18 cellular contexts compared by ENCODE assay signal in genomic region chr4:83230928-83231327, GRCh38. TPM values are rescaled to one million over a fixed set of nuclear protein-coding genes. Genes with fewer than 3 reads are reported as not detected.
DNase-seq lines count a peak whose midpoint lies in the region; ATAC-seq and TF ChIP-seq lines count a peak whose summit lies in the region.
"Had no signal": no experiment of that assay in that cellular context is flagged by ENCODE, and none has a peak within 500 bp of the region (broad histone marks: within the 10 kb centered on the region; RNA-seq: fewer than 3 reads in every experiment).

No MANE protein-coding gene starts in this region.

- H3K9ac ChIP-seq in SK-N-SH, result no peak overlapping the region

- peak overlapping the region; percentile 85 for H3K27ac Mint-ChIP-seq in activated B cell treated with CpG ODN at 0.5 μM for 24 hours
- peak overlapping the region; percentile 39 to 89 for H3K27ac Mint-ChIP-seq in natural killer cell treated with Interleukin-12 subunit alpha and Interleukin-12 subunit beta and Interleukin-15 and Interleukin-18, amount 100 ng/mL, for 72 hours
- H3K27ac Mint-ChIP-seq: H9, WTC11 had no signal

- H3K27ac ChIP-seq in SK-N-SH (ENCODE audit: low read depth in 2 of 2, low read length in 1 of 2) (no peak overlapping the region), coronary artery (no peak overlapping the region)
- H3K27ac ChIP-seq: gastroesophageal sphincter, testis had no signal

- H3K4me3 ChIP-seq in SK-N-SH (ENCODE audit: low read depth in 2 of 2, low read length in 1 of 2) (no peak overlapping the region), coronary artery (no peak overlapping the region)
- H3K4me3 ChIP-seq: dorsolateral prefrontal cortex, gastroesophageal sphincter, testis had no signal

- H3F3A ChIP-seq in SK-N-SH (replicated peaks; ENCODE audit: insufficient read depth), result no peaks in the 10 kb centered on the region

- peaks cover 2% of the 10 kb centered on the region for H3K9me3 Mint-ChIP-seq in activated B cell treated with CpG ODN at 0.5 μM for 24 hours
- H3K9me3 Mint-ChIP-seq in natural killer cell treated with Interleukin-12 subunit alpha and Interleukin-12 subunit beta and Interleukin-15 and Interleukin-18, amount 100 ng/mL, for 72 hours, result peaks cover 4% of the 10 kb centered on the region
- H3K9me3 Mint-ChIP-seq: H9, WTC11 had no signal

- H3K4me3 Mint-ChIP-seq in activated B cell treated with CpG ODN at 0.5 μM for 24 hours, result peak overlapping the region; percentile 28
- peak overlapping the region; percentile 75 for H3K4me3 Mint-ChIP-seq in natural killer cell treated with Interleukin-12 subunit alpha and Interleukin-12 subunit beta and Interleukin-15 and Interleukin-18, amount 100 ng/mL, for 72 hours
- H3K4me3 Mint-ChIP-seq: H9, WTC11 had no signal

- peaks cover 48% of the 10 kb centered on the region for H3K4me1 Mint-ChIP-seq in activated B cell treated with CpG ODN at 0.5 μM for 24 hours
- H3K4me1 Mint-ChIP-seq in natural killer cell treated with Interleukin-12 subunit alpha and Interleukin-12 subunit beta and Interleukin-15 and Interleukin-18, amount 100 ng/mL, for 72 hours (ENCODE audit: low read depth in 2 of 2), result peaks cover 43 to 53% of the 10 kb centered on the region in 2 donors

- intact Hi-C loops in activated B cell treated with CpG ODN at 0.5 μM for 24 hours (cut with micrococcal nuclease), result loop anchor here (1.0 kb wide), 2 partner anchors 9 to 14 kb away; no protein-coding TSS in a partner anchor

- no peaks in the 10 kb centered on the region for H4K20me1 ChIP-seq in SK-N-SH (ENCODE audit: insufficient read depth)

- no peaks in the 10 kb centered on the region for H3K79me2 ChIP-seq in SK-N-SH (ENCODE audit: insufficient read depth)

- H3K36me3 Mint-ChIP-seq in activated B cell treated with CpG ODN at 0.5 μM for 24 hours (ENCODE audit: low read depth), result peaks cover 2% of the 10 kb centered on the region
- no peaks in the 10 kb centered on the region for H3K36me3 Mint-ChIP-seq in natural killer cell treated with Interleukin-12 subunit alpha and Interleukin-12 subunit beta and Interleukin-15 and Interleukin-18, amount 100 ng/mL, for 72 hours
- H3K36me3 Mint-ChIP-seq: WTC11 had no signal

- POLR2A ChIA-PET in activated B cell treated with CpG ODN at 0.5 μM for 24 hours (lab: Charles Lee) (interaction anchor here (0.6 to 1.3 kb wide), 5 partner anchors 9 to 55 kb away, joined by 3 to 8 read pairs (median 6); no protein-coding TSS in a partner anchor), SK-N-SH (lab: Yijun Ruan, JAX) (no interaction called here)

- ATAC-seq in HG03175 (IDR thresholded peaks at IDR 0.05; ENCODE audit: unreplicated experiment) (peak; percentile 40), activated B cell treated with CpG ODN at 0.5 μM for 24 hours (ENCODE audit: low read depth) (no peak), GM19395 (IDR thresholded peaks at IDR 0.05; ENCODE audit: unreplicated experiment) (no peak)
- no peak for ATAC-seq in natural killer cell treated with Interleukin-12 subunit alpha and Interleukin-12 subunit beta and Interleukin-15 and Interleukin-18, amount 100 ng/mL, for 72 hours
- ATAC-seq: gastroesophageal sphincter, left ventricle myocardium superior, WTC11 had no signal

- H3K4me1 ChIP-seq in SK-N-SH (ENCODE audit: control insufficient read depth in 1 of 2, insufficient read depth in 2 of 2, low read depth in 1 of 2, low read length in 1 of 2), result no peaks in the 10 kb centered on the region
- H3K4me1 ChIP-seq: BE2C, gastroesophageal sphincter, testis had no signal

- H3K9me2 ChIP-seq in SK-N-SH, result no peaks in the 10 kb centered on the region

- H3K4me2 ChIP-seq in SK-N-SH, result no peak overlapping the region

- CTCF ChIA-PET in activated B cell treated with CpG ODN at 0.5 μM for 24 hours (lab: Charles Lee) (no interaction called here), SK-N-SH (lab: Yijun Ruan, JAX) (no interaction called here)

- H3K9me3 ChIP-seq in SK-N-SH, result no peaks in the 10 kb centered on the region
- H3K9me3 ChIP-seq: BE2C, gastroesophageal sphincter, testis had no signal

- H3K27me3 Mint-ChIP-seq in activated B cell treated with CpG ODN at 0.5 μM for 24 hours, result no peaks in the 10 kb centered on the region
- H3K27me3 Mint-ChIP-seq in natural killer cell treated with Interleukin-12 subunit alpha and Interleukin-12 subunit beta and Interleukin-15 and Interleukin-18, amount 100 ng/mL, for 72 hours, result no peaks in the 10 kb centered on the region

- 38% methylated on average over 3 of the region's 3 CpGs for whole genome bisulfite sequencing in SK-N-SH (ENCODE audit: low lambda C conversion rate)

- TF ChIP-seq EP300 in SK-N-SH (IDR thresholded peaks at IDR 0.05; ENCODE audit: borderline replicate concordance in 1 of 2, low read depth in 1 of 2, low read length in 1 of 2), result no peak

- TF ChIP-seq RAD21 in SK-N-SH (IDR thresholded peaks at IDR 0.05; ENCODE audit: low read length), result no peak

- no peaks in the 10 kb centered on the region for H3K36me3 ChIP-seq in SK-N-SH (replicated peaks in 1 of 2; ENCODE audit: control insufficient read depth in 1 of 2, insufficient read depth in 2 of 2, low read length in 1 of 2)
- H3K36me3 ChIP-seq: BE2C, gastroesophageal sphincter had no signal

- H2AFZ ChIP-seq in SK-N-SH (ENCODE audit: low read depth), result no peak overlapping the region

- DNase-seq in NOMO-1 (lab: John Stamatoyannopoulos, UW; ENCODE audit: unreplicated experiment in 2 of 2) (peak; percentile 22 to 63), activated B cell treated with CpG ODN at 0.5 μM for 24 hours (no peak), SK-N-SH (no peak), coronary artery (ENCODE audit: low spot score) (no peak)
- DNase-seq in natural killer cell treated with Interleukin-12 subunit alpha and Interleukin-12 subunit beta and Interleukin-15 and Interleukin-18, amount 100 ng/mL, for 72 hours (ENCODE audit: low spot score), result no peak
- DNase-seq: BE2C; dorsolateral prefrontal cortex; erythroblast; H9; left ventricle myocardium superior; NCI-H2171; NCI-H774; stimulated activated CD4-positive, alpha-beta T cell treated with anti-CD3 and anti-CD28 coated beads, Interleukin-4, amount 100 ng/mL, for 1 hour; testis had no signal

- TF ChIP-seq CTCF in activated B cell treated with CpG ODN at 0.5 μM for 24 hours (IDR thresholded peaks at IDR 0.05) (no peak), SK-N-SH (IDR thresholded peaks at IDR 0.05) (no peak), coronary artery (IDR thresholded peaks at IDR 0.05) (no peak)

- H3K27me3 ChIP-seq in SK-N-SH (ENCODE audit: insufficient read depth), result no peaks in the 10 kb centered on the region
- H3K27me3 ChIP-seq: BE2C, dorsolateral prefrontal cortex, gastroesophageal sphincter, testis had no signal

TF ChIP-seq in SK-N-SH, 30 proteins besides CTCF, POLR2A, EP300 and RAD21 (continues in another document):
- TF ChIP-seq NRF1 (IDR thresholded peaks at IDR 0.05; ENCODE audit: low read depth, low read length) (no peak), TCF12 (IDR thresholded peaks at IDR 0.05) (no peak), CHD2 (IDR thresholded peaks at IDR 0.05; ENCODE audit: low read length, partially characterized antibody) (no peak), REST (IDR thresholded peaks at IDR 0.05; ENCODE audit: low read depth, low read length) (no peak), MEF2A (IDR thresholded peaks at IDR 0.05; ENCODE audit: borderline replicate concordance, low read depth) (no peak), TEAD4 (IDR thresholded peaks at IDR 0.05; ENCODE audit: borderline replicate concordance, insufficient read depth) (no peak)
- TF ChIP-seq, protein P1, sequence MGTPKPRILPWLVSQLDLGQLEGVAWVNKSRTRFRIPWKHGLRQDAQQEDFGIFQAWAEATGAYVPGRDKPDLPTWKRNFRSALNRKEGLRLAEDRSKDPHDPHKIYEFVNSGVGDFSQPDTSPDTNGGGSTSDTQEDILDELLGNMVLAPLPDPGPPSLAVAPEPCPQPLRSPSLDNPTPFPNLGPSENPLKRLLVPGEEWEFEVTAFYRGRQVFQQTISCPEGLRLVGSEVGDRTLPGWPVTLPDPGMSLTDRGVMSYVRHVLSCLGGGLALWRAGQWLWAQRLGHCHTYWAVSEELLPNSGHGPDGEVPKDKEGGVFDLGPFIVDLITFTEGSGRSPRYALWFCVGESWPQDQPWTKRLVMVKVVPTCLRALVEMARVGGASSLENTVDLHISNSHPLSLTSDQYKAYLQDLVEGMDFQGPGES (IDR thresholded peaks at IDR 0.05; ENCODE audit: low read depth, low read length), result no peak

RNA-seq across cellular contexts. Expression of gene COQ2, which starts 53.7 kb away (rescaled TPM):
- total RNA-seq in activated B cell treated with CpG ODN at 0.5 μM for 24 hours, result 15.2 and 18.8 TPM in 2 replicates
- total RNA-seq in natural killer cell treated with Interleukin-12 subunit alpha and Interleukin-12 subunit beta and Interleukin-15 and Interleukin-18, amount 100 ng/mL, for 72 hours, result 10 to 100 TPM; 10.8 to 16.2 TPM
- polyA plus RNA-seq in SK-N-SH (2012; rRNA removed), result 14.8 and 15.6 TPM in 2 replicates
- polyA plus RNA-seq in SK-N-SH (2012; cell fraction: cytosol; rRNA removed), result 16.8 and 20.6 TPM in 2 replicates
- polyA plus RNA-seq in SK-N-SH (2012; cell fraction: nucleus; rRNA removed), result 4.8 and 7.6 TPM in 2 replicates

Comparison
In these comparisons a context has a peak if more than half of its experiments do, and no peak if none do; other contexts are left out.
1. DNase-seq: peak in NOMO-1 (2 of 2); none in activated B cell treated with CpG ODN at 0.5 μM for 24 hours (single experiment), natural killer cell treated with Interleukin-12 subunit alpha and Interleukin-12 subunit beta and Interleukin-15 and Interleukin-18, amount 100 ng/mL, for 72 hours (single experiment), SK-N-SH (single experiment) and coronary artery (single experiment).